18 cellular contexts compared by ENCODE assay signal in genomic region chr4:150262611-150263010, GRCh38.
DNase-seq lines count a peak whose midpoint lies in the region; ATAC-seq, FAIRE-seq and TF ChIP-seq lines count a peak whose summit lies in the region.
"Had no signal": no experiment of that assay in that cellular context is flagged by ENCODE, and none has a peak within 500 bp of the region (broad histone marks: within the 10 kb centered on the region; RNA-seq: fewer than 3 reads in every experiment).

No MANE protein-coding gene starts in this region.

- H3K4me3 ChIP-seq in GM12878 = no peak overlapping the region
- no peak overlapping the region for H3K4me3 ChIP-seq in osteoblast (ENCODE audit: insufficient read depth, low read length)

- H3K27ac Mint-ChIP-seq in HFFc6 = peak overlapping the region; percentile 54
- H3K27ac Mint-ChIP-seq in memory B cell = peak overlapping the region; percentile 47
- H3K27ac Mint-ChIP-seq: B cell had no signal

- H3K27ac ChIP-seq in GM12878 (ENCODE audit: control insufficient read depth, insufficient read depth) (no peak overlapping the region), osteoblast (ENCODE audit: low read depth, low read length) (peak overlapping the region; percentile 38)
- H3K27ac ChIP-seq: HL-60 had no signal

- POLR2A ChIA-PET in GM12878 (lab: Charles Lee) = no interaction called here

- H3K27me3 ChIP-seq in GM12878 (replicated peaks in 1 of 2; ENCODE audit: control insufficient read depth in 2 of 2, insufficient read depth in 2 of 2, low read length in 1 of 2) (no peaks in the 10 kb centered on the region), osteoblast (ENCODE audit: insufficient read depth, low read length) (no peaks in the 10 kb centered on the region)

- H3K9me3 ChIP-seq in GM12878 (replicated peaks; ENCODE audit: control insufficient read depth, insufficient read depth, low read length) (no peaks in the 10 kb centered on the region), osteoblast (ENCODE audit: low read depth, low read length) (no peaks in the 10 kb centered on the region)
- H3K9me3 ChIP-seq: Caco-2 had no signal

- H2AFZ ChIP-seq in GM12878 (ENCODE audit: control insufficient read depth, low read depth, low read length) (no peak overlapping the region), osteoblast (ENCODE audit: low read length) (no peak overlapping the region)

- TF ChIP-seq POLR2A in GM12878 (IDR thresholded peaks at IDR 0.05; ENCODE audit: low read depth, low read length) = peak; percentile 51

- H3K79me2 ChIP-seq in GM12878 (ENCODE audit: control insufficient read depth, insufficient read depth, low read length) (no peaks in the 10 kb centered on the region), osteoblast (ENCODE audit: insufficient read depth, low read length) (no peaks in the 10 kb centered on the region)

- WGBS in GM12878 (ENCODE audit: insufficient coverage, insufficient replicate concordance, low lambda C conversion rate, missing lambda C conversion rate) = 98% methylated on average over 6 of the region's 6 CpGs

- peaks cover 39% of the 10 kb centered on the region for H3K9me3 Mint-ChIP-seq in HFFc6
- no peaks in the 10 kb centered on the region for H3K9me3 Mint-ChIP-seq in memory B cell
- H3K9me3 Mint-ChIP-seq: CD8-positive, alpha-beta memory T cell had no signal

- peaks cover 90% of the 10 kb centered on the region for H3K36me3 Mint-ChIP-seq in HFFc6 (ENCODE audit: low read depth)
- peaks cover 35% of the 10 kb centered on the region for H3K36me3 Mint-ChIP-seq in memory B cell

- RAD21 ChIA-PET in GM12878 (lab: Charles Lee; ENCODE audit: unreplicated experiment) = no interaction called here

- H3K4me2 ChIP-seq in GM12878 (ENCODE audit: control insufficient read depth, insufficient read depth) (no peak overlapping the region), osteoblast (ENCODE audit: insufficient read depth, low read length) (no peak overlapping the region)

- BruUV-seq in GM12878 (replicated peaks; lab: Mats Ljungman, UMichigan) = no TSS peak

- CTCF ChIA-PET in GM12878 (lab: Yijun Ruan, JAX) = interaction anchor here (0.8 kb wide), 1 partner anchor 20 kb away, joined by 4 read pairs; no protein-coding TSS in a partner anchor

- TF ChIP-seq RAD21 in GM12878 (IDR thresholded peaks at IDR 0.05; ENCODE audit: insufficient read depth, low read depth, low read length) = no peak

- TF ChIP-seq CTCF in HFFc6 (IDR thresholded peaks at IDR 0.05) = no peak
- no peak for TF ChIP-seq CTCF in GM12878 (IDR thresholded peaks at IDR 0.05 in 2 of 3, conservative IDR thresholded peaks at IDR 0.05 in 1 of 3; ENCODE audit: control insufficient read depth in 2 of 3, extremely low read depth in 1 of 3, insufficient read depth in 1 of 3, low read depth in 3 of 3, low read length in 3 of 3)
- no peak for TF ChIP-seq CTCF in osteoblast (IDR thresholded peaks at IDR 0.05; ENCODE audit: extremely low read depth, low read depth, low read length)

- H3K4me1 ChIP-seq in GM12878 (ENCODE audit: control insufficient read depth, insufficient read depth, low read length) = no peaks in the 10 kb centered on the region
- peaks cover 21% of the 10 kb centered on the region for H3K4me1 ChIP-seq in osteoblast (ENCODE audit: insufficient read depth, low read length)

- TF ChIP-seq EP300 in GM12878 (IDR thresholded peaks at IDR 0.05; ENCODE audit: borderline replicate concordance in 1 of 2, control insufficient read depth in 1 of 2, low read depth in 2 of 2, low read length in 2 of 2) = no peak

- no peak overlapping the region for H3K9ac ChIP-seq in GM12878 (ENCODE audit: control insufficient read depth, insufficient read depth, low read length)

- H3K4me3 Mint-ChIP-seq in HFFc6 (peak overlapping the region; percentile 35; the same call in 1 of the 2 replicates), memory B cell (no peak overlapping the region)
- H3K4me3 Mint-ChIP-seq: B cell; CD8-positive, alpha-beta memory T cell had no signal

- ATAC-seq in GM12878 (no peak), memory B cell (ENCODE audit: low read depth) (no peak), HG02759 (IDR thresholded peaks at IDR 0.05; ENCODE audit: unreplicated experiment) (no peak), HG02763 (IDR thresholded peaks at IDR 0.05; ENCODE audit: unreplicated experiment) (no peak)
- ATAC-seq: HCT116 had no signal

- in situ Hi-C loops in GM12878 (cut with MboI) = no loop called here

- FAIRE-seq in GM12878 (lab: Jason Lieb, UNC) = no peak
- FAIRE-seq: A204.1 had no signal

- SMC1A ChIA-PET in GM12878 (lab: Charles Lee; ENCODE audit: uncharacterized antibody, unreplicated experiment) = no interaction called here

- DNase-seq in HFFc6 (no peak), GM12878 (ENCODE audit: low read depth, low spot score) (no peak), memory B cell (ENCODE audit: low spot score in 2 of 2) (no peak), osteoblast (ENCODE audit: insufficient read length, low spot score, missing footprints) (no peak), NCI-H1092 treated with DMSO at 0.1 percent for 48 hours (lab: John Stamatoyannopoulos, UW) (no peak), MV-4-11 (lab: John Stamatoyannopoulos, UW) (no peak)
- DNase-seq: C1 segment of cervical spinal cord; Caco-2; CD8-positive, alpha-beta memory T cell; DND-41; GDM1; KG1 had no signal

- peaks cover 83% of the 10 kb centered on the region for H3K27me3 Mint-ChIP-seq in HFFc6 (ENCODE audit: insufficient read depth)
- no peaks in the 10 kb centered on the region for H3K27me3 Mint-ChIP-seq in memory B cell
- H3K27me3 Mint-ChIP-seq: B cell; CD8-positive, alpha-beta memory T cell had no signal

- H3K4me1 Mint-ChIP-seq in HFFc6 (ENCODE audit: low read depth) = peaks cover 79% of the 10 kb centered on the region
- H3K4me1 Mint-ChIP-seq in memory B cell = no peaks in the 10 kb centered on the region
- H3K4me1 Mint-ChIP-seq: B cell had no signal

- intact Hi-C loops in GM12878 (cut with micrococcal nuclease; ENCODE audit: unreplicated experiment) = no loop called here

- H4K20me1 ChIP-seq in GM12878 (ENCODE audit: control insufficient read depth, insufficient read depth) (no peaks in the 10 kb centered on the region), osteoblast (ENCODE audit: insufficient read depth, low read length) (no peaks in the 10 kb centered on the region)

- H3K36me3 ChIP-seq in GM12878 (ENCODE audit: control insufficient read depth in 2 of 2, insufficient read depth in 2 of 2, low read length in 1 of 2) = no peaks in the 10 kb centered on the region; a peak in 1 of 4 replicates
- peaks cover 15% of the 10 kb centered on the region for H3K36me3 ChIP-seq in osteoblast (ENCODE audit: insufficient read depth, low read length)

TF ChIP-seq in GM12878, 131 proteins besides CTCF, POLR2A, EP300 and RAD21:
- no peak for TF ChIP-seq RAD51 (IDR thresholded peaks at IDR 0.05)
